In genomic region chr6:125584468-125584939, GRCh38 we compare ENCODE assay signal across 10 cellular contexts.
DNase-seq lines count a peak whose midpoint lies in the region; ATAC-seq and TF ChIP-seq lines count a peak whose summit lies in the region.
"Had no signal": no experiment of that assay in that cellular context is flagged by ENCODE, and none has a peak within 500 bp of the region (broad histone marks: within the 10 kb centered on the region; RNA-seq: fewer than 3 reads in every experiment).

No MANE protein-coding gene starts in this region.

- DNase-seq in DMS153 (lab: John Stamatoyannopoulos, UW) (peak; percentile 61), NCI-H524 treated with DMSO at 0.1 percent for 48 hours (lab: John Stamatoyannopoulos, UW) (peak; percentile 94), epidermal melanocyte (ENCODE audit: insufficient read length, low spot score) (peak; percentile 28), middle frontal gyrus (ENCODE audit: extremely low spot score, low spot score) (peak; percentile 16), NOMO-1 (lab: John Stamatoyannopoulos, UW; ENCODE audit: unreplicated experiment in 2 of 2) (no peak), mesothelial cell of epicardium (ENCODE audit: low spot score in 2 of 2, unreplicated experiment in 2 of 2) (no peak)
- no peak for DNase-seq in stimulated activated naive CD4-positive, alpha-beta T cell (lab: John Stamatoyannopoulos, UW)
- DNase-seq in CD8-positive, alpha-beta T cell, result no peak

- intact Hi-C loops in CD8-positive, alpha-beta T cell (cut with DNase I, micrococcal nuclease), result no loop called here

- no peak overlapping the region for H3K27ac ChIP-seq in CD8-positive, alpha-beta T cell (ENCODE audit: low read depth, low read length)
- H3K27ac ChIP-seq: prostate gland had no signal

- H3K27ac Mint-ChIP-seq in mesothelial cell of epicardium, result no peak overlapping the region
- H3K27ac Mint-ChIP-seq in CD8-positive, alpha-beta T cell, result no peak overlapping the region
- H3K27ac Mint-ChIP-seq: activated naive CD8-positive, alpha-beta T cell had no signal

- no peaks in the 10 kb centered on the region for H3K4me1 ChIP-seq in CD8-positive, alpha-beta T cell (ENCODE audit: insufficient read depth, low read length)
- H3K4me1 ChIP-seq: prostate gland had no signal

- peaks cover 13% of the 10 kb centered on the region for H3K4me1 Mint-ChIP-seq in mesothelial cell of epicardium
- H3K4me1 Mint-ChIP-seq in CD8-positive, alpha-beta T cell (ENCODE audit: low read depth), result no peaks in the 10 kb centered on the region

- H3K36me3 ChIP-seq in CD8-positive, alpha-beta T cell (ENCODE audit: insufficient read depth, low read length), result no peaks in the 10 kb centered on the region
- H3K36me3 ChIP-seq: prostate gland had no signal

- no peaks in the 10 kb centered on the region for H3K9me3 ChIP-seq in CD8-positive, alpha-beta T cell (ENCODE audit: low read length)
- H3K9me3 ChIP-seq: prostate gland had no signal

- no peak overlapping the region for H3K4me3 Mint-ChIP-seq in mesothelial cell of epicardium
- no peak overlapping the region for H3K4me3 Mint-ChIP-seq in CD8-positive, alpha-beta T cell
- H3K4me3 Mint-ChIP-seq: activated naive CD8-positive, alpha-beta T cell had no signal

- no peak overlapping the region for H3K4me3 ChIP-seq in CD8-positive, alpha-beta T cell (ENCODE audit: low read depth, low read length)
- H3K4me3 ChIP-seq: prostate gland had no signal

- ATAC-seq in CD8-positive, alpha-beta T cell, result no peak

- no peaks in the 10 kb centered on the region for H3K27me3 ChIP-seq in CD8-positive, alpha-beta T cell (ENCODE audit: insufficient read depth, low read length)

- no peaks in the 10 kb centered on the region for H3K9me3 Mint-ChIP-seq in mesothelial cell of epicardium
- H3K9me3 Mint-ChIP-seq in CD8-positive, alpha-beta T cell, result no peaks in the 10 kb centered on the region

- H3K27me3 Mint-ChIP-seq in mesothelial cell of epicardium (ENCODE audit: low read depth), result no peaks in the 10 kb centered on the region
- peaks cover 6% of the 10 kb centered on the region for H3K27me3 Mint-ChIP-seq in CD8-positive, alpha-beta T cell (ENCODE audit: low read depth)

- TF ChIP-seq CTCF in mesothelial cell of epicardium (IDR thresholded peaks at IDR 0.05; ENCODE audit: unreplicated experiment), result no peak
- no peak for TF ChIP-seq CTCF in CD8-positive, alpha-beta T cell (IDR thresholded peaks at IDR 0.05)

- POLR2A ChIA-PET in CD8-positive, alpha-beta T cell (lab: Charles Lee), result no interaction called here

- H3K36me3 Mint-ChIP-seq in mesothelial cell of epicardium, result no peaks in the 10 kb centered on the region
- no peaks in the 10 kb centered on the region for H3K36me3 Mint-ChIP-seq in CD8-positive, alpha-beta T cell
- H3K36me3 Mint-ChIP-seq: activated naive CD8-positive, alpha-beta T cell had no signal

- CTCF ChIA-PET in CD8-positive, alpha-beta T cell (lab: Charles Lee), result no interaction called here

Comparison
In these comparisons a context has a peak if more than half of its experiments do, and no peak if none do; other contexts are left out.
1. DNase-seq: peak in DMS153 (single experiment), NCI-H524 treated with DMSO at 0.1 percent for 48 hours (single experiment), epidermal melanocyte (single experiment) and middle frontal gyrus (single experiment); none in stimulated activated naive CD4-positive, alpha-beta T cell (0 of 6), NOMO-1 (0 of 2), mesothelial cell of epicardium (0 of 2) and CD8-positive, alpha-beta T cell (0 of 7).